9 cellular contexts compared by ENCODE assay signal in the genomic region with DNA sequence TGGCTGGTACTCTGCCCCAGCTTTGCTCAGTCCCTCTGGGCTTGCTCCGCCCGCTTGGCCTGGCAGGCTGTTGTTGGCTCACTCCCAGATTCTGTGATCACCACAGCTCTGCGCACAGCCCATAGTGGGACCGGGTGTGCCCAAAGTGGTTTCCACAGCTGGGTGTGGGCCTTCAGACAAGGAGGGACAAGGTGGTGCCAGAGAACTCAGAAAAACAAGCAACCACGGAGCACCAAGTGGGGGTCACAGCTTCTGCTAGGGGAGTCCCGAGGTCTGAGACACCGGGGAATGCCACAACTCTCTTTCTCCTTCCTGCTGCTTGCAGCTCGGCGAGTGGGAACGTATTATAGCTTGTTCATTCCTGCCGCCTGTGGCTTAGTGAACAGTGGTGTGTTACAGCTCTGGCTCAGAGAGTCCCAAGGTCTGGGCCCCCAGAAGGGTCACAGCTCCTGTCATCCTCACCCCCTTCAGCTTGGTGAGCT. TPM values are rescaled to one million over a fixed set of nuclear protein-coding genes. Genes with fewer than 3 reads are reported as not detected.
A peak's percentile ranks its signal among the peaks of the same experiment; 100 is the strongest.
DNase-seq lines count a peak whose midpoint lies in the region; ATAC-seq and TF ChIP-seq lines count a peak whose summit lies in the region.
"Had no signal": no experiment of that assay in that cellular context is flagged by ENCODE, and none has a peak within 500 bp of the region (broad histone marks: within the 10 kb centered on the region; RNA-seq: fewer than 3 reads in every experiment).

No MANE protein-coding gene starts in this region.

- no peaks in the 10 kb centered on the region for H3K4me1 ChIP-seq in CD4-positive, CD25-positive, alpha-beta regulatory T cell (ENCODE audit: control insufficient read depth, insufficient read depth, low read length, poor library complexity, severe bottlenecking)
- no peaks in the 10 kb centered on the region for H3K4me1 ChIP-seq in ascending aorta
- peaks cover 14% of the 10 kb centered on the region for H3K4me1 ChIP-seq in mucosa of descending colon (ENCODE audit: low read depth)

- peak; percentile 36 to 43 for ATAC-seq in CD4-positive, CD25-positive, alpha-beta regulatory T cell (ENCODE audit: low read depth in 2 of 2)
- peak; percentile 59 for ATAC-seq in HG02571 (IDR thresholded peaks at IDR 0.05; ENCODE audit: unreplicated experiment)
- ATAC-seq in mucosa of descending colon = peak; percentile 95

- no peak overlapping the region for H3K4me3 ChIP-seq in CD4-positive, CD25-positive, alpha-beta regulatory T cell (ENCODE audit: low read depth, low read length)
- no peak overlapping the region for H3K4me3 ChIP-seq in ascending aorta
- no peak overlapping the region for H3K4me3 ChIP-seq in mucosa of descending colon
- H3K4me3 ChIP-seq: SK-N-MC had no signal

- H3K36me3 ChIP-seq in CD4-positive, CD25-positive, alpha-beta regulatory T cell (ENCODE audit: control insufficient read depth, insufficient read depth, low read length) = no peaks in the 10 kb centered on the region
- H3K36me3 ChIP-seq in ascending aorta = no peaks in the 10 kb centered on the region
- H3K36me3 ChIP-seq in mucosa of descending colon (ENCODE audit: low read depth) = no peaks in the 10 kb centered on the region

- H3K9me3 ChIP-seq in CD4-positive, CD25-positive, alpha-beta regulatory T cell (ENCODE audit: control insufficient read depth in 2 of 2, low read length in 2 of 2) = no peaks in the 10 kb centered on the region
- H3K9me3 ChIP-seq in ascending aorta (no peaks in the 10 kb centered on the region), mucosa of descending colon (no peaks in the 10 kb centered on the region)

- H3K27ac Mint-ChIP-seq in CD4-positive, CD25-positive, alpha-beta regulatory T cell = no peak overlapping the region

- no peak for DNase-seq in CD4-positive, CD25-positive, alpha-beta regulatory T cell
- DNase-seq in ascending aorta (ENCODE audit: low spot score in 2 of 2) (peak; percentile 27 to 78), mucosa of descending colon (peak; percentile 80 to 86 (median 80)), NCI-H1417 (lab: John Stamatoyannopoulos, UW) (no peak), NCI-H2227 (lab: John Stamatoyannopoulos, UW; ENCODE audit: unreplicated experiment) (no peak), activated gamma-delta T cell treated with Interleukin-2 at 50 U/mL for 16 hours (no peak), middle frontal gyrus (ENCODE audit: extremely low spot score, low spot score) (no peak)

- no peaks in the 10 kb centered on the region for H3K36me3 Mint-ChIP-seq in CD4-positive, CD25-positive, alpha-beta regulatory T cell

- H3K4me3 Mint-ChIP-seq in CD4-positive, CD25-positive, alpha-beta regulatory T cell = no peak overlapping the region

- H3K4me1 Mint-ChIP-seq in CD4-positive, CD25-positive, alpha-beta regulatory T cell = no peaks in the 10 kb centered on the region

- no peaks in the 10 kb centered on the region for H3K27me3 Mint-ChIP-seq in CD4-positive, CD25-positive, alpha-beta regulatory T cell

- TF ChIP-seq CTCF in ascending aorta (IDR thresholded peaks at IDR 0.05) (no peak), mucosa of descending colon (IDR thresholded peaks at IDR 0.05) (no peak)

- H3K27ac ChIP-seq in CD4-positive, CD25-positive, alpha-beta regulatory T cell (ENCODE audit: insufficient read depth, low read length, poor library complexity, severe bottlenecking) = no peak overlapping the region
- peak overlapping the region in 1 of 2 donors; percentile 16 for H3K27ac ChIP-seq in ascending aorta
- H3K27ac ChIP-seq: SK-N-MC had no signal

- intact Hi-C loops in ascending aorta (cut with DNase I) = no loop called here
- intact Hi-C loops in mucosa of descending colon (cut with DNase I, micrococcal nuclease) = no loop called here

- no peaks in the 10 kb centered on the region for H3K27me3 ChIP-seq in CD4-positive, CD25-positive, alpha-beta regulatory T cell (ENCODE audit: control insufficient read depth, insufficient read depth, low read length)
- H3K27me3 ChIP-seq in ascending aorta = no peaks in the 10 kb centered on the region

- H3K9me3 Mint-ChIP-seq in CD4-positive, CD25-positive, alpha-beta regulatory T cell = no peaks in the 10 kb centered on the region

RNA-seq across cellular contexts. Expression of gene KYNU, which starts 9.1 kb away (rescaled TPM):
- total RNA-seq in CD4-positive, CD25-positive, alpha-beta regulatory T cell = not detected
- polyA plus RNA-seq in CD4-positive, CD25-positive, alpha-beta regulatory T cell = under 1 TPM in 1 of 4 donors, not detected in 3; 0.08 TPM
- total RNA-seq in ascending aorta (2.3 TPM), mucosa of descending colon (1 to 10 TPM; 1.7 to 3.3 (median 2.7) TPM)

Comparison
In these comparisons a context has a peak if more than half of its experiments do, and no peak if none do; other contexts are left out.
1. ATAC-seq: peak in every context shown above with its lines; median percentile 95 in mucosa of descending colon; 59 in HG02571; 40 in CD4-positive, CD25-positive, alpha-beta regulatory T cell.
2. DNase-seq: peak in ascending aorta (2 of 2) and mucosa of descending colon (3 of 3); none in CD4-positive, CD25-positive, alpha-beta regulatory T cell (0 of 3), NCI-H1417 (0 of 3), NCI-H2227 (single experiment), activated gamma-delta T cell treated with Interleukin-2 at 50 U/mL for 16 hours (single experiment) and middle frontal gyrus (single experiment).